Comparison of ENCODE assay signal across 8 cellular contexts in genomic region chr6:96522469-96523009, GRCh38. TPM values are rescaled to one million over a fixed set of nuclear protein-coding genes. Genes with fewer than 3 reads are reported as not detected.
A peak's percentile ranks its signal among the peaks of the same experiment; 100 is the strongest.
DNase-seq lines count a peak whose midpoint lies in the region; ATAC-seq and TF ChIP-seq lines count a peak whose summit lies in the region.

No MANE protein-coding gene starts in this region.

- no peaks in the 10 kb centered on the region for H3K9me3 Mint-ChIP-seq in activated CD8-positive, alpha-beta T cell treated with anti-CD3 and anti-CD28 coated beads for 36 hours

- H3K4me3 Mint-ChIP-seq in activated CD8-positive, alpha-beta T cell treated with anti-CD3 and anti-CD28 coated beads for 36 hours: peak overlapping the region; percentile 98

- H3K4me1 Mint-ChIP-seq in activated CD8-positive, alpha-beta T cell treated with anti-CD3 and anti-CD28 coated beads for 36 hours (ENCODE audit: low read depth): peaks cover 20% of the 10 kb centered on the region

- intact Hi-C loops in activated CD8-positive, alpha-beta T cell treated with anti-CD3 and anti-CD28 coated beads for 36 hours (cut with micrococcal nuclease): no loop called here
- intact Hi-C loops in left cardiac atrium (cut with DNase I): loop anchor here in 1 of 2 donors (10.0 kb wide), 1 partner anchor 372 kb away; the partner anchor contains the start of gene NDUFAF4

- CTCF ChIA-PET in activated CD8-positive, alpha-beta T cell treated with anti-CD3 and anti-CD28 coated beads for 36 hours (lab: Charles Lee): no interaction called here

- no peaks in the 10 kb centered on the region for H4K20me1 ChIP-seq in DOHH2 (ENCODE audit: control insufficient read depth, insufficient read depth, low read depth, low read length)

- ATAC-seq in GM19452 (IDR thresholded peaks at IDR 0.05; ENCODE audit: unreplicated experiment) (peak; percentile 22), HG03460 (IDR thresholded peaks at IDR 0.05; ENCODE audit: unreplicated experiment) (peak; percentile 31), left cardiac atrium (peak; percentile 4 to 19)
- peak; percentile 18 for ATAC-seq in activated CD8-positive, alpha-beta T cell treated with anti-CD3 and anti-CD28 coated beads for 36 hours

- no peaks in the 10 kb centered on the region; the same call in 1 of the 2 replicates for H3F3A ChIP-seq in DOHH2 (ENCODE audit: control insufficient read depth, insufficient read depth)

- TF ChIP-seq CTCF in DOHH2 (IDR thresholded peaks at IDR 0.05; ENCODE audit: low read depth, low read length, poor library complexity, severe bottlenecking): no peak
- TF ChIP-seq CTCF in activated CD8-positive, alpha-beta T cell treated with anti-CD3 and anti-CD28 coated beads for 36 hours (IDR thresholded peaks at IDR 0.05): no peak

- peak overlapping the region; percentile 99 for H3K27ac Mint-ChIP-seq in activated CD8-positive, alpha-beta T cell treated with anti-CD3 and anti-CD28 coated beads for 36 hours

- no peaks in the 10 kb centered on the region for H3K9me2 ChIP-seq in DOHH2 (replicated peaks; ENCODE audit: control insufficient read depth, low read length)

- peak overlapping the region; percentile 83 for H3K27ac ChIP-seq in DOHH2 (ENCODE audit: low read depth, low read length)

- peaks cover 54% of the 10 kb centered on the region for H3K36me3 ChIP-seq in DOHH2 (ENCODE audit: control insufficient read depth, low read length)

- H3K27me3 ChIP-seq in DOHH2 (ENCODE audit: control insufficient read depth, low read length): no peaks in the 10 kb centered on the region

- H3K4me2 ChIP-seq in DOHH2 (ENCODE audit: low read length): peak overlapping the region; percentile 85

- DNase-seq in activated CD8-positive, alpha-beta T cell treated with anti-CD3 and anti-CD28 coated beads for 36 hours: peak; percentile 27
- no peak for DNase-seq in left cardiac atrium
- no peak for DNase-seq in skeletal muscle cell (ENCODE audit: low read depth)
- no peak for DNase-seq in stimulated activated CD8-positive, alpha-beta memory T cell treated with anti-CD3 and anti-CD28 coated beads, Interleukin-4, amount 100 ng/mL, for 48 hours
- no peak for DNase-seq in mucosa of gallbladder (ENCODE audit: low spot score)

- POLR2A ChIA-PET in activated CD8-positive, alpha-beta T cell treated with anti-CD3 and anti-CD28 coated beads for 36 hours (lab: Charles Lee): interaction anchor here (1.1 kb wide), 1 partner anchor 10 kb away, joined by 4 read pairs; no protein-coding TSS in a partner anchor

- peaks cover 18% of the 10 kb centered on the region for H3K36me3 Mint-ChIP-seq in activated CD8-positive, alpha-beta T cell treated with anti-CD3 and anti-CD28 coated beads for 36 hours (ENCODE audit: low read depth)

- peaks cover 26% of the 10 kb centered on the region for H3K4me1 ChIP-seq in DOHH2 (ENCODE audit: control insufficient read depth, low read length)

- peaks cover 42% of the 10 kb centered on the region for H3K79me2 ChIP-seq in DOHH2 (ENCODE audit: control insufficient read depth, low read length)

- no peaks in the 10 kb centered on the region for H3K27me3 Mint-ChIP-seq in activated CD8-positive, alpha-beta T cell treated with anti-CD3 and anti-CD28 coated beads for 36 hours

- peak overlapping the region; percentile 95 for H3K4me3 ChIP-seq in DOHH2 (ENCODE audit: low read length)
- H3K4me3 ChIP-seq in skeletal muscle cell (ENCODE audit: low read depth, low read length): peak overlapping the region; percentile 61

- no peaks in the 10 kb centered on the region for H3K9me3 ChIP-seq in DOHH2 (ENCODE audit: control insufficient read depth, insufficient read depth, low read length)

RNA-seq across cellular contexts. Expression of gene UFL1, which starts 0.9 kb away (rescaled TPM):
- 10 to 100 TPM; 28.6 to 30.8 TPM for total RNA-seq in activated CD8-positive, alpha-beta T cell treated with anti-CD3 and anti-CD28 coated beads for 36 hours
- total RNA-seq in left cardiac atrium (10 to 100 TPM; 22.2 to 23.7 TPM), mucosa of gallbladder (27.7 TPM)

RNA-seq across cellular contexts. Expression of gene FHL5, which starts 40.4 kb away (rescaled TPM):
- total RNA-seq in activated CD8-positive, alpha-beta T cell treated with anti-CD3 and anti-CD28 coated beads for 36 hours: not detected
- total RNA-seq in left cardiac atrium: 1 to 10 TPM; 9.5 to 9.6 TPM
- 4.3 TPM for total RNA-seq in mucosa of gallbladder
